Comparison of ENCODE assay signal across 18 cellular contexts in genomic region chr1:230745071-230745470, GRCh38. TPM values are rescaled to one million over a fixed set of nuclear protein-coding genes. Genes with fewer than 3 reads are reported as not detected.
"Had no signal": no experiment of that assay in that cellular context is flagged by ENCODE, and none has a peak within 500 bp of the region (broad histone marks: within the 10 kb centered on the region; RNA-seq: fewer than 3 reads in every experiment).

No MANE protein-coding gene starts in this region.

- H3K36me3 Mint-ChIP-seq: natural killer cell treated with Interleukin-12 subunit alpha and Interleukin-12 subunit beta and Interleukin-15 and Interleukin-18, amount 100 ng/mL, for 72 hours had no signal

- H3K27ac Mint-ChIP-seq: activated T-helper 1 cell treated with anti-CD3 and anti-CD28 coated beads, Interleukin-12 subunit alpha, Interleukin-12 subunit beta, Interleukin-2, Interleukin-4 antibody, amounts not matched to agents 30 ng/mL and 10 ng/mL and 1 ng/mL, durations not matched to agents 14 hours and 24 hours and 36 hours; natural killer cell treated with Interleukin-12 subunit alpha and Interleukin-12 subunit beta and Interleukin-15 and Interleukin-18, amount 100 ng/mL, for 72 hours had no signal

- H3K27me3 ChIP-seq: heart right ventricle, sigmoid colon had no signal

- H3K9me3 Mint-ChIP-seq: activated T-helper 1 cell treated with anti-CD3 and anti-CD28 coated beads, Interleukin-12 subunit alpha, Interleukin-12 subunit beta, Interleukin-2, Interleukin-4 antibody, amounts not matched to agents 30 ng/mL and 10 ng/mL and 1 ng/mL, durations not matched to agents 14 hours and 24 hours and 36 hours; natural killer cell treated with Interleukin-12 subunit alpha and Interleukin-12 subunit beta and Interleukin-15 and Interleukin-18, amount 100 ng/mL, for 72 hours had no signal

- H3K36me3 ChIP-seq: heart right ventricle, sigmoid colon had no signal

- DNase-seq: activated CD4-positive, alpha-beta T cell treated with anti-CD3 and anti-CD28 coated beads for 48 hours; activated naive CD4-positive, alpha-beta T cell treated with Interleukin-2 at 50 U/mL for 16 hours; central memory CD4-positive, alpha-beta T cell; effector CD8-positive, alpha-beta T cell; foreskin melanocyte; heart right ventricle; islet precursor cell; psoas muscle; sigmoid colon; stimulated activated CD4-positive, alpha-beta T cell treated with anti-CD3 and anti-CD28 coated beads, Interleukin-12 subunit alpha, Interleukin-12 subunit beta, amount 100 ng/mL, for 4 hours; stimulated activated naive CD4-positive, alpha-beta T cell treated with Interleukin-2 at 50 U/mL for 16 hours; T1000; trophoblast cell had no signal

- H3K4me1 ChIP-seq: heart right ventricle, psoas muscle, sigmoid colon had no signal

- H3K4me3 ChIP-seq: coronary artery, heart right ventricle, psoas muscle, sigmoid colon had no signal

- H3K9me3 ChIP-seq: heart right ventricle, psoas muscle, sigmoid colon had no signal

- H3K4me3 Mint-ChIP-seq: activated T-helper 1 cell treated with anti-CD3 and anti-CD28 coated beads, Interleukin-12 subunit alpha, Interleukin-12 subunit beta, Interleukin-2, Interleukin-4 antibody, amounts not matched to agents 30 ng/mL and 10 ng/mL and 1 ng/mL, durations not matched to agents 14 hours and 24 hours and 36 hours; natural killer cell treated with Interleukin-12 subunit alpha and Interleukin-12 subunit beta and Interleukin-15 and Interleukin-18, amount 100 ng/mL, for 72 hours had no signal

RNA-seq across cellular contexts. Expression of gene CAPN9, which starts 2.1 kb away (rescaled TPM):
- total RNA-seq: activated T-helper 1 cell treated with anti-CD3 and anti-CD28 coated beads, Interleukin-12 subunit alpha, Interleukin-12 subunit beta, Interleukin-2, Interleukin-4 antibody, amounts not matched to agents 30 ng/mL and 10 ng/mL and 1 ng/mL, durations not matched to agents 14 hours and 24 hours and 36 hours; left lobe of liver; natural killer cell treated with Interleukin-12 subunit alpha and Interleukin-12 subunit beta and Interleukin-15 and Interleukin-18, amount 100 ng/mL, for 72 hours; osteoblast; psoas muscle had no signal

RNA-seq across cellular contexts. Expression of gene AGT, which starts 31.1 kb away (rescaled TPM):
- total RNA-seq: activated T-helper 1 cell treated with anti-CD3 and anti-CD28 coated beads, Interleukin-12 subunit alpha, Interleukin-12 subunit beta, Interleukin-2, Interleukin-4 antibody, amounts not matched to agents 30 ng/mL and 10 ng/mL and 1 ng/mL, durations not matched to agents 14 hours and 24 hours and 36 hours; natural killer cell treated with Interleukin-12 subunit alpha and Interleukin-12 subunit beta and Interleukin-15 and Interleukin-18, amount 100 ng/mL, for 72 hours had no signal
